In the genomic region with DNA sequence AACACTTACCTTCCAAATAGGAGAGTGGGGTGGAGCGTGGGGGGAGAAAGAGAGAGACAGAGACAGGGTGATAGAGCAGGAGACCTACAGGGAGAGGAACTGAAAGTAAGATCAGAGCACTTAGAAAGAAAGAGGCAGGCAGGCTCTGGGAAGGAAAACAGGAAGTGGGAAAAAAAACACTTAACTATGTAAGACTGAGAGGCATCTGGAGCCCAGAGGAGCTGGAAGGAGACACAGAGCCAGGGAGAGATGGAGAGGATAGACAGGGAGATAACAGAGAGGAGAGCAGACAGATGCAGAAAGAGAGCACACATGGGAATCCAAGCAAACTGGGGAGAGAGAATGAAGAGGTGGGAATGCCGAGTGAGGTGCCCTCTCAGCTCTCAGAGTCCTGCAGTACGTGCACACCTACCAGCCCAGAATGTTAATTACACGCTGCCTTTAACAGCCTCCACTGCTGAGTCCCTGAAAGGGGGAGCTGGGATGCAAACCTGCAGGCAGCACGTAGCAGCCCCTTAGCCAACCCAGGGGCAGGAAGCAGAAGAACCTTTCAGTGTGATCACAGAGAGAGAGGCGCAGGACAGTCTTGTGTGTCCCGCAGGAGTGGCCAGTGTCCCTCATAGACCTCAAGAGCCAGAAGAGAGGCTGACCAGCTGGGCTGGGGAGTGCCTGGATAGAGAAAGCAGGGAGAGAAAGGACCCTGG, we compare ENCODE assay signal across 9 cellular contexts.
DNase-seq lines count a peak whose midpoint lies in the region; ATAC-seq and TF ChIP-seq lines count a peak whose summit lies in the region.
"Had no signal": no experiment of that assay in that cellular context is flagged by ENCODE, and none has a peak within 500 bp of the region (broad histone marks: within the 10 kb centered on the region; RNA-seq: fewer than 3 reads in every experiment).

No MANE protein-coding gene starts in this region.

- TF ChIP-seq CTCF in VCaP (conservative IDR thresholded peaks at IDR 0.05), result no peak
- no peak for TF ChIP-seq CTCF in testis (IDR thresholded peaks at IDR 0.05)

- 33 to 38% methylated on average over 7 of the region's 7 CpGs for WGBS in testis, 2 donors

- H3K27ac ChIP-seq in VCaP, result peak overlapping the region; percentile 33; the same call in 1 of the 2 replicates
- H3K27ac ChIP-seq in testis, result peak overlapping the region; percentile 20 to 47
- H3K27ac ChIP-seq: body of pancreas had no signal

- peak; percentile 67 for ATAC-seq in GM18517 (IDR thresholded peaks at IDR 0.05; ENCODE audit: unreplicated experiment)
- peak; percentile 57 for ATAC-seq in HG03354 (IDR thresholded peaks at IDR 0.05; ENCODE audit: poor library complexity, severe bottlenecking, unreplicated experiment)
- ATAC-seq: body of pancreas had no signal

- in situ Hi-C loops in ACHN (cut with HindIII; ENCODE audit: low pct_ligation_motif_present, low pct_unique_long_range_greater_than_20kb, low sequenced_read_pairs), result no loop called here

- no peaks in the 10 kb centered on the region for H3K27me3 ChIP-seq in testis
- H3K27me3 ChIP-seq: body of pancreas had no signal

- H3K4me3 ChIP-seq in testis, result no peak overlapping the region
- H3K4me3 ChIP-seq: body of pancreas had no signal

- DNase-seq in ACHN, result peak; percentile 31
- peak; percentile 43 for DNase-seq in iPS-NIHi7 (ENCODE audit: extremely low spot score)
- no peak for DNase-seq in testis
- DNase-seq in HuH-7 (ENCODE audit: low spot score), result no peak
- DNase-seq in activated CD4-positive, alpha-beta T cell treated with anti-CD3 and anti-CD28 coated beads for 1 hour, result no peak

- H3K4me1 ChIP-seq in testis, result no peaks in the 10 kb centered on the region
- H3K4me1 ChIP-seq: body of pancreas had no signal

- no peak for TF ChIP-seq POLR2A in testis (IDR thresholded peaks at IDR 0.05)

- H3K36me3 ChIP-seq in testis (ENCODE audit: low read depth, missing control alignments), result no peaks in the 10 kb centered on the region

- H3K9me3 ChIP-seq in testis, result no peaks in the 10 kb centered on the region
- H3K9me3 ChIP-seq: body of pancreas had no signal

- intact Hi-C loops in testis (cut with DNase I; ENCODE audit: low total_unique reads), result no loop called here

Comparison
In these comparisons a context has a peak if more than half of its experiments do, and no peak if none do; other contexts are left out.
1. DNase-seq: peak in ACHN (single experiment) and iPS-NIHi7 (single experiment); none in testis (single experiment), HuH-7 (single experiment) and activated CD4-positive, alpha-beta T cell treated with anti-CD3 and anti-CD28 coated beads for 1 hour (single experiment).